Comparison of ENCODE assay signal across 11 cellular contexts in the genomic region with DNA sequence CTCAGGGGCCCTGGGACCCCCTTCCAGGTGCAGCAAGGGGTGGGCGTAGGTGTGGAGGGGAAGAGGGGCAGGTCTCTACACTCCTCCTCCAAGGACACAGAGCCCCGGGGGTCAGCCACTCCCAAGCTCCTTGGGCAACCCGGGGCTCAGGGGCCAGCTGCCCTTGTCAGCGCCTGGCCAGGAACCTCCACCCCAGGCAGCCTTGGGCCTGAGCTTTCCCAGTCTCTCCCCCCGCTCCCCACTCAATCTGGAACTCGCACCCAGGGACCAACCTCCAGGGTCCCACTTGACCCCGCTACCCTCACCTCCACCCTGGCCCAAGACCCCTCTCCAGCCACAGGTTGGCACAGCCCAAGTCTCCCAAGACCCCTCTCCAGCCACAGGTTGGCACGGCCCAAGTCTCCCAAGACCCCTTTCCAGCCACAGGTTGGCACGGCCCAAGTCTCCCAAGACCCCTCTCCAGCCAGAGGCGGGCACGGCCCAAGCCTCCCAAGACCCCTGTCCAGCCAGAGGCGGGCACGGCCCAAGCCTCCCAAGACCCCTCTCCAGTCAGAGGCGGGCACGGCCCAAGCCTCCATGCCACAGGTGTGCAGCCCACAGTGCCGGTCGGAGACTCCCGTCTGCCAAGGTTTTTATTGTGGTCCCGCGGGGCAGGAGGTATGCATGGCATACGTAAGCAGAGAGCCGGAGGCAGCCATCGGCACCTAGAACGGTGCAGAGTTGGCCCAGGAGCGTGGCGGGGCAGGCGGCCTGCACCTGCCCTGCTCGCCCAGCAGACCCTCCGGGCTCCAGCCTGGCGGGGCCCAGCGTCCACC. TPM values are rescaled to one million over a fixed set of nuclear protein-coding genes. Genes with fewer than 3 reads are reported as not detected.
DNase-seq lines count a peak whose midpoint lies in the region; ATAC-seq and TF ChIP-seq lines count a peak whose summit lies in the region.
"Had no signal": no experiment of that assay in that cellular context is flagged by ENCODE, and none has a peak within 500 bp of the region (broad histone marks: within the 10 kb centered on the region; RNA-seq: fewer than 3 reads in every experiment).

No MANE protein-coding gene starts in this region.

- dilution Hi-C loops in IMR-90 (cut with HindIII; ENCODE audit: low sequenced_read_pairs, unreplicated experiment) = no loop called here

- H3K4ac ChIP-seq in IMR-90 (ENCODE audit: low read depth, low read length) = no peak overlapping the region

- no peak overlapping the region for H2AK9ac ChIP-seq in IMR-90 (replicated peaks; ENCODE audit: low read depth, low read length, poor library complexity)

- ATAC-seq in IMR-90 (ENCODE audit: low read depth) (no peak), GM18511 (IDR thresholded peaks at IDR 0.05; ENCODE audit: unreplicated experiment) (no peak)
- no peak for ATAC-seq in effector memory CD8-positive, alpha-beta T cell (replicated peaks)
- ATAC-seq: body of pancreas; CD8-positive, alpha-beta T cell had no signal

- peak; percentile 37 for DNase-seq in 8988T
- DNase-seq in IMR-90 = no peak
- DNase-seq in effector memory CD8-positive, alpha-beta T cell = no peak
- no peak for DNase-seq in GF-D8 (lab: John Stamatoyannopoulos, UW)
- DNase-seq in NCI-H146 (lab: John Stamatoyannopoulos, UW) = no peak
- DNase-seq: body of pancreas, hypothalamus had no signal

- H2BK120ac ChIP-seq in IMR-90 (ENCODE audit: low read depth, low read length) = no peak overlapping the region

- no peaks in the 10 kb centered on the region for H3K27me3 Mint-ChIP-seq in effector memory CD8-positive, alpha-beta T cell

- CTCF ChIA-PET in IMR-90 (lab: Yijun Ruan, JAX) = no interaction called here

- no peaks in the 10 kb centered on the region for H3K9me3 ChIP-seq in IMR-90 (ENCODE audit: control insufficient read depth, insufficient read depth, low read length)
- H3K9me3 ChIP-seq: body of pancreas had no signal

- H3K9ac ChIP-seq in IMR-90 (ENCODE audit: low read depth, low read length) = no peak overlapping the region

- peaks cover 8% of the 10 kb centered on the region for H4K20me1 ChIP-seq in IMR-90 (ENCODE audit: insufficient read depth, low read length)

- no peak overlapping the region for H3K4me2 ChIP-seq in IMR-90 (ENCODE audit: low read depth, low read length)

- no peaks in the 10 kb centered on the region for H3K9me3 Mint-ChIP-seq in effector memory CD8-positive, alpha-beta T cell
- H3K9me3 Mint-ChIP-seq: CD8-positive, alpha-beta T cell had no signal

- POLR2A ChIA-PET in IMR-90 (lab: Charles Lee; ENCODE audit: unreplicated experiment) = no interaction called here

- no peak for TF ChIP-seq RAD21 in IMR-90 (IDR thresholded peaks at IDR 0.05; ENCODE audit: low read length)

- no peak overlapping the region for H3K14ac ChIP-seq in IMR-90 (replicated peaks; ENCODE audit: low read depth, low read length)

- H2BK5ac ChIP-seq in IMR-90 (ENCODE audit: low read depth, low read length, poor library complexity, severe bottlenecking) = no peak overlapping the region

- TF ChIP-seq CTCF in IMR-90 (conservative IDR thresholded peaks at IDR 0.05; ENCODE audit: low read depth, low read length) = no peak

- no peak overlapping the region for H3K23ac ChIP-seq in IMR-90 (ENCODE audit: low read depth, low read length)

- H2AFZ ChIP-seq in IMR-90 (replicated peaks; ENCODE audit: low read length, poor library complexity) = no peak overlapping the region

- WGBS in IMR-90 (ENCODE audit: extremely low coverage in 2 of 2, insufficient read length in 1 of 2), 2 experiments = 96% methylated on average over 13 of the region's 31 CpGs; no CpG with 5 or more reads in 1 of the 2 experiments

- H3K27ac ChIP-seq in IMR-90 (ENCODE audit: insufficient read depth, low read length) = no peak overlapping the region
- H3K27ac ChIP-seq: body of pancreas had no signal

- BruUV-seq in IMR-90 (replicated peaks; lab: Mats Ljungman, UMichigan) = no TSS peak

- no peaks in the 10 kb centered on the region for H3K79me1 ChIP-seq in IMR-90 (ENCODE audit: low read depth in 1 of 2, low read length in 2 of 2)

- TF ChIP-seq POLR2A in IMR-90 (IDR thresholded peaks at IDR 0.05; ENCODE audit: low read depth, low read length) = no peak

- H3K18ac ChIP-seq in IMR-90 (ENCODE audit: low read depth, low read length) = no peak overlapping the region

- peaks cover 21 to 28% of the 10 kb centered on the region in 2 donors for H3K4me1 Mint-ChIP-seq in effector memory CD8-positive, alpha-beta T cell (ENCODE audit: low read depth in 2 of 2)

- no peak overlapping the region for H3K4me3 ChIP-seq in IMR-90 (ENCODE audit: insufficient read depth, low read depth, low read length)
- H3K4me3 ChIP-seq: body of pancreas had no signal

- H2BK15ac ChIP-seq in IMR-90 (ENCODE audit: low read depth, low read length) = no peak overlapping the region

- peak overlapping the region; percentile 82 to 86 for H3K4me3 Mint-ChIP-seq in effector memory CD8-positive, alpha-beta T cell
- H3K4me3 Mint-ChIP-seq: CD8-positive, alpha-beta T cell had no signal

- H3K56ac ChIP-seq in IMR-90 (ENCODE audit: extremely low read depth, insufficient read depth, low read length) = no peak overlapping the region

- no peaks in the 10 kb centered on the region for H3K9me1 ChIP-seq in IMR-90 (ENCODE audit: insufficient read depth, low read length)

- no peak overlapping the region for H4K91ac ChIP-seq in IMR-90 (ENCODE audit: insufficient read depth, low read depth, low read length)

- intact Hi-C loops in IMR-90 (cut with micrococcal nuclease) = no loop called here

- no peak overlapping the region for H4K5ac ChIP-seq in IMR-90 (ENCODE audit: low read depth, low read length)

- H2AK5ac ChIP-seq in IMR-90 (ENCODE audit: low read depth, low read length) = peak overlapping the region; percentile 28; the same call in 1 of the 2 replicates

- H3K36me3 ChIP-seq in IMR-90 (ENCODE audit: control insufficient read depth, insufficient read depth, low read length) = peaks cover 4% of the 10 kb centered on the region; the same call in 1 of the 2 replicates

- in situ Hi-C loops in IMR-90 (cut with MboI; ENCODE audit: low sequenced_read_pairs) = no loop called here

- peak overlapping the region in 1 of 2 donors; percentile 74 for H3K27ac Mint-ChIP-seq in effector memory CD8-positive, alpha-beta T cell
- H3K27ac Mint-ChIP-seq: CD8-positive, alpha-beta T cell; progenitor cell of endocrine pancreas had no signal

- H4K8ac ChIP-seq in IMR-90 (ENCODE audit: low read depth in 2 of 2, low read length in 2 of 2) = no peak overlapping the region

- peaks cover 12% of the 10 kb centered on the region for H3K4me1 ChIP-seq in IMR-90 (ENCODE audit: control insufficient read depth, insufficient read depth, low read length)

- H3K36me3 Mint-ChIP-seq in effector memory CD8-positive, alpha-beta T cell (ENCODE audit: insufficient read depth) = peaks cover 35% of the 10 kb centered on the region
- H3K36me3 Mint-ChIP-seq: CD8-positive, alpha-beta T cell had no signal

- no peaks in the 10 kb centered on the region; the same call in 1 of the 2 replicates for H3K27me3 ChIP-seq in IMR-90 (ENCODE audit: control insufficient read depth, insufficient read depth, low read length)

- no peak overlapping the region for H2BK20ac ChIP-seq in IMR-90 (ENCODE audit: low read depth, low read length)

TF ChIP-seq in IMR-90, 13 proteins besides CTCF, POLR2A, EP300 and RAD21 (continues in another document):
- TF ChIP-seq SMC3 (IDR thresholded peaks at IDR 0.05; ENCODE audit: low read depth, low read length) (no peak), RCOR1 (IDR thresholded peaks at IDR 0.05; ENCODE audit: insufficient replicate concordance, low read length) (no peak), MAZ (IDR thresholded peaks at IDR 0.05; ENCODE audit: borderline replicate concordance, low read depth, low read length) (no peak), CHD1 (IDR thresholded peaks at IDR 0.05; ENCODE audit: low read depth, low read length) (no peak), MXI1 (IDR thresholded peaks at IDR 0.05; ENCODE audit: borderline replicate concordance, low read depth, low read length) (no peak), NFE2L2 (IDR thresholded peaks at IDR 0.05; ENCODE audit: low read depth, low read length) (no peak), CEBPB (IDR thresholded peaks at IDR 0.05; ENCODE audit: low read depth, low read length) (no peak)
- TF ChIP-seq, protein P1, sequence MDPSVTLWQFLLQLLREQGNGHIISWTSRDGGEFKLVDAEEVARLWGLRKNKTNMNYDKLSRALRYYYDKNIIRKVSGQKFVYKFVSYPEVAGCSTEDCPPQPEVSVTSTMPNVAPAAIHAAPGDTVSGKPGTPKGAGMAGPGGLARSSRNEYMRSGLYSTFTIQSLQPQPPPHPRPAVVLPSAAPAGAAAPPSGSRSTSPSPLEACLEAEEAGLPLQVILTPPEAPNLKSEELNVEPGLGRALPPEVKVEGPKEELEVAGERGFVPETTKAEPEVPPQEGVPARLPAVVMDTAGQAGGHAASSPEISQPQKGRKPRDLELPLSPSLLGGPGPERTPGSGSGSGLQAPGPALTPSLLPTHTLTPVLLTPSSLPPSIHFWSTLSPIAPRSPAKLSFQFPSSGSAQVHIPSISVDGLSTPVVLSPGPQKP (IDR thresholded peaks at IDR 0.05; ENCODE audit: borderline replicate concordance, low read depth, low read length) = no peak

RNA-seq across cellular contexts. Expression of a gene that starts 3.0 kb away (rescaled TPM):
- not detected in 2 replicates for total RNA-seq in IMR-90 (2012; rRNA removed)
- polyA plus RNA-seq in IMR-90 (2012; rRNA removed) = 0.15 and 0.44 TPM in 2 replicates
- polyA plus RNA-seq in IMR-90 (2012; cell fraction: cytosol; rRNA removed) = 0.23 and 0.40 TPM in 2 replicates
- polyA plus RNA-seq in IMR-90 (2012; cell fraction: nucleus; rRNA removed; ENCODE audit: low replicate concordance) = 0.63 and 1.3 TPM in 2 replicates
- total RNA-seq: H4 had no signal

RNA-seq across cellular contexts. Expression of a gene that starts 4.5 kb away (rescaled TPM):
- total RNA-seq in IMR-90 (2012; rRNA removed) = 0.18 TPM in 1 of 2 replicates, not detected in the other
- 1.0 and 1.2 TPM in 2 replicates for polyA plus RNA-seq in IMR-90 (2012; rRNA removed)
- polyA plus RNA-seq in IMR-90 (2012; cell fraction: cytosol; rRNA removed) = 0.23 and 0.65 TPM in 2 replicates
- 4.4 and 10.1 TPM in 2 replicates for polyA plus RNA-seq in IMR-90 (2012; cell fraction: nucleus; rRNA removed; ENCODE audit: low replicate concordance)
- total RNA-seq: body of pancreas, H4 had no signal

RNA-seq across cellular contexts. Expression of a gene that starts 20.9 kb away (rescaled TPM):
- 57.0 and 69.4 TPM in 2 replicates for total RNA-seq in IMR-90 (2012; rRNA removed)
- 250 and 252 TPM in 2 replicates for polyA plus RNA-seq in IMR-90 (2012; rRNA removed)
- polyA plus RNA-seq in IMR-90 (2012; cell fraction: cytosol; rRNA removed) = 292 and 384 TPM in 2 replicates
- polyA plus RNA-seq in IMR-90 (2012; cell fraction: nucleus; rRNA removed; ENCODE audit: low replicate concordance) = 224 and 287 TPM in 2 replicates

RNA-seq across cellular contexts. Expression of a gene that starts 21.1 kb away (rescaled TPM):
- 12.2 and 18.3 TPM in 2 replicates for total RNA-seq in IMR-90 (2012; rRNA removed)
- 23.0 and 29.2 TPM in 2 replicates for polyA plus RNA-seq in IMR-90 (2012; rRNA removed)
- 24.3 and 37.0 TPM in 2 replicates for polyA plus RNA-seq in IMR-90 (2012; cell fraction: cytosol; rRNA removed)
- polyA plus RNA-seq in IMR-90 (2012; cell fraction: nucleus; rRNA removed; ENCODE audit: low replicate concordance) = 10.2 and 16.5 TPM in 2 replicates

RNA-seq across cellular contexts. Expression of a gene that starts 35.6 kb away (rescaled TPM):
- 0.36 TPM in 1 of 2 replicates, not detected in the other for total RNA-seq in IMR-90 (2012; rRNA removed)
- polyA plus RNA-seq in IMR-90 (2012; rRNA removed) = 1.1 and 2.6 TPM in 2 replicates
- 0.65 and 0.84 TPM in 2 replicates for polyA plus RNA-seq in IMR-90 (2012; cell fraction: cytosol; rRNA removed)
- polyA plus RNA-seq in IMR-90 (2012; cell fraction: nucleus; rRNA removed; ENCODE audit: low replicate concordance) = 8.4 and 27.4 TPM in 2 replicates
- total RNA-seq: body of pancreas, H4 had no signal
